Comparison of ENCODE assay signal across 35 cellular contexts in genomic region chr12:55385911-55386310, GRCh38. TPM values are rescaled to one million over a fixed set of nuclear protein-coding genes. Genes with fewer than 3 reads are reported as not detected.
"Had no signal": no experiment of that assay in that cellular context is flagged by ENCODE, and none has a peak within 500 bp of the region (broad histone marks: within the 10 kb centered on the region; RNA-seq: fewer than 3 reads in every experiment).

No MANE protein-coding gene starts in this region.

- H3K4me1 ChIP-seq: esophagus muscularis mucosa, foreskin keratinocyte, heart right ventricle, pancreas, prostate gland, upper lobe of right lung had no signal

- H3K4me3 ChIP-seq: esophagus muscularis mucosa, heart right ventricle, pancreas, prostate gland, skin epidermis, upper lobe of right lung had no signal

- H3K36me3 Mint-ChIP-seq: activated CD4-positive, alpha-beta memory T cell treated with anti-CD3 and anti-CD28 coated beads for 36 hours; activated naive CD4-positive, alpha-beta T cell treated with anti-CD3 and anti-CD28 coated beads, Interleukin-2, amount 10 ng/mL, durations not matched to agents 7 days and 5 days; activated naive CD8-positive, alpha-beta T cell treated with anti-CD3 and anti-CD28 coated beads, Interleukin-2, amount 10 ng/mL, durations not matched to agents 7 days and 5 days; mesothelial cell of epicardium; naive B cell; stimulated activated effector memory CD8-positive, alpha-beta T cell treated with anti-CD3 and anti-CD28 coated beads, Interleukin-12 subunit alpha, Interleukin-12 subunit beta, amount 100 ng/mL, for 72 hours; T-cell had no signal

- H3K27me3 Mint-ChIP-seq: activated CD4-positive, alpha-beta memory T cell treated with anti-CD3 and anti-CD28 coated beads for 36 hours; activated naive CD4-positive, alpha-beta T cell treated with anti-CD3 and anti-CD28 coated beads, Interleukin-2, amount 10 ng/mL, durations not matched to agents 7 days and 5 days had no signal

- DNase-seq: activated CD4-positive, alpha-beta memory T cell treated with anti-CD3 and anti-CD28 coated beads for 36 hours; activated CD4-positive, alpha-beta T cell treated with anti-CD3 and anti-CD28 coated beads, Interleukin-2, amount 10 ng/mL, durations not matched to agents 24 days and 14 days; activated CD8-positive, alpha-beta memory T cell treated with anti-CD3 and anti-CD28 coated beads, Interleukin-2, amount 50 U/mL, for 48 hours; activated gamma-delta T cell; activated naive CD4-positive, alpha-beta T cell treated with anti-CD3 and anti-CD28 coated beads, Interleukin-2, amount 10 ng/mL, durations not matched to agents 7 days and 5 days; activated naive CD8-positive, alpha-beta T cell treated with anti-CD3 and anti-CD28 coated beads, Interleukin-2, amount 10 ng/mL, durations not matched to agents 7 days and 5 days; activated T-cell treated with anti-CD3 and anti-CD28 coated beads, Interleukin-2, amount 50 U/mL, for 24 hours; caudate nucleus; cortex of kidney; foreskin keratinocyte; heart right ventricle; left cardiac atrium; left ventricle myocardium superior; naive B cell; nephron progenitor cell; pancreas; retina; stimulated activated CD4-positive, alpha-beta T cell treated with anti-CD3 and anti-CD28 coated beads, Interleukin-12 subunit alpha, Interleukin-12 subunit beta, amount 100 ng/mL, for 4 hours; stimulated activated CD4-positive, alpha-beta T cell treated with anti-CD3 and anti-CD28 coated beads, Interleukin-4, amount 100 ng/mL, for 24 hours; T-cell; upper lobe of right lung had no signal

- H3K27ac ChIP-seq: esophagus muscularis mucosa, foreskin keratinocyte, heart right ventricle, pancreas, prostate gland, skin epidermis, upper lobe of right lung, VCaP had no signal

- H3K27ac Mint-ChIP-seq: activated CD4-positive, alpha-beta memory T cell treated with anti-CD3 and anti-CD28 coated beads for 36 hours; activated CD4-positive, alpha-beta T cell treated with anti-CD3 and anti-CD28 coated beads, Interleukin-2, amount 10 ng/mL, durations not matched to agents 24 days and 14 days; activated naive CD4-positive, alpha-beta T cell treated with anti-CD3 and anti-CD28 coated beads, Interleukin-2, amount 10 ng/mL, durations not matched to agents 7 days and 5 days; activated naive CD8-positive, alpha-beta T cell treated with anti-CD3 and anti-CD28 coated beads, Interleukin-2, amount 10 ng/mL, durations not matched to agents 7 days and 5 days; activated T-cell treated with anti-CD3 and anti-CD28 coated beads, Interleukin-2, amount 50 U/mL, for 24 hours; mesothelial cell of epicardium; nephron progenitor cell; stimulated activated effector memory CD8-positive, alpha-beta T cell treated with anti-CD3 and anti-CD28 coated beads, Interleukin-12 subunit alpha, Interleukin-12 subunit beta, amount 100 ng/mL, for 72 hours; stimulated activated naive CD8-positive, alpha-beta T cell treated with anti-CD3 and anti-CD28 coated beads, Interleukin-15, Interleukin-2, amounts not matched to agents 100 ng/mL and 50 ng/mL, for 24 hours; T-cell; T-helper 2 cell treated with Interferon-gamma antibody and Interleukin-4, amounts not matched to agents 5 μg/mL and 100 μg/mL, for 36 hours had no signal

- H3K9me3 Mint-ChIP-seq: activated CD4-positive, alpha-beta memory T cell treated with anti-CD3 and anti-CD28 coated beads for 36 hours; activated CD4-positive, alpha-beta T cell treated with anti-CD3 and anti-CD28 coated beads, Interleukin-2, amount 10 ng/mL, durations not matched to agents 24 days and 14 days; activated naive CD4-positive, alpha-beta T cell treated with anti-CD3 and anti-CD28 coated beads, Interleukin-2, amount 10 ng/mL, durations not matched to agents 7 days and 5 days; activated naive CD8-positive, alpha-beta T cell treated with anti-CD3 and anti-CD28 coated beads, Interleukin-2, amount 10 ng/mL, durations not matched to agents 7 days and 5 days; activated T-cell treated with anti-CD3 and anti-CD28 coated beads, Interleukin-2, amount 50 U/mL, for 24 hours; mesothelial cell of epicardium; naive B cell; nephron progenitor cell; stimulated activated effector memory CD8-positive, alpha-beta T cell treated with anti-CD3 and anti-CD28 coated beads, Interleukin-12 subunit alpha, Interleukin-12 subunit beta, amount 100 ng/mL, for 72 hours; stimulated activated naive CD8-positive, alpha-beta T cell treated with anti-CD3 and anti-CD28 coated beads, Interleukin-15, Interleukin-2, amounts not matched to agents 100 ng/mL and 50 ng/mL, for 24 hours; T-cell; T-helper 2 cell treated with Interferon-gamma antibody and Interleukin-4, amounts not matched to agents 5 μg/mL and 100 μg/mL, for 36 hours had no signal

- H3K4me1 Mint-ChIP-seq: activated CD4-positive, alpha-beta T cell treated with anti-CD3 and anti-CD28 coated beads, Interleukin-2, amount 10 ng/mL, durations not matched to agents 24 days and 14 days; activated naive CD4-positive, alpha-beta T cell treated with anti-CD3 and anti-CD28 coated beads, Interleukin-2, amount 10 ng/mL, durations not matched to agents 7 days and 5 days; activated naive CD8-positive, alpha-beta T cell treated with anti-CD3 and anti-CD28 coated beads, Interleukin-2, amount 10 ng/mL, durations not matched to agents 7 days and 5 days; mesothelial cell of epicardium; nephron progenitor cell; stimulated activated effector memory CD8-positive, alpha-beta T cell treated with anti-CD3 and anti-CD28 coated beads, Interleukin-12 subunit alpha, Interleukin-12 subunit beta, amount 100 ng/mL, for 72 hours; T-cell had no signal

- H3K36me3 ChIP-seq: esophagus muscularis mucosa, heart right ventricle, pancreas, prostate gland, upper lobe of right lung had no signal

- H3K27me3 ChIP-seq: esophagus muscularis mucosa, foreskin keratinocyte, heart right ventricle, pancreas, upper lobe of right lung had no signal

- H3K4me3 Mint-ChIP-seq: activated CD4-positive, alpha-beta memory T cell treated with anti-CD3 and anti-CD28 coated beads for 36 hours; activated CD4-positive, alpha-beta T cell treated with anti-CD3 and anti-CD28 coated beads, Interleukin-2, amount 10 ng/mL, durations not matched to agents 24 days and 14 days; activated naive CD4-positive, alpha-beta T cell treated with anti-CD3 and anti-CD28 coated beads, Interleukin-2, amount 10 ng/mL, durations not matched to agents 7 days and 5 days; activated naive CD8-positive, alpha-beta T cell treated with anti-CD3 and anti-CD28 coated beads, Interleukin-2, amount 10 ng/mL, durations not matched to agents 7 days and 5 days; activated T-cell treated with anti-CD3 and anti-CD28 coated beads, Interleukin-2, amount 50 U/mL, for 24 hours; mesothelial cell of epicardium; naive B cell; nephron progenitor cell; stimulated activated effector memory CD8-positive, alpha-beta T cell treated with anti-CD3 and anti-CD28 coated beads, Interleukin-12 subunit alpha, Interleukin-12 subunit beta, amount 100 ng/mL, for 72 hours; stimulated activated naive CD8-positive, alpha-beta T cell treated with anti-CD3 and anti-CD28 coated beads, Interleukin-15, Interleukin-2, amounts not matched to agents 100 ng/mL and 50 ng/mL, for 24 hours; T-cell; T-helper 2 cell treated with Interferon-gamma antibody and Interleukin-4, amounts not matched to agents 5 μg/mL and 100 μg/mL, for 36 hours had no signal

- H3K9me3 ChIP-seq: esophagus muscularis mucosa, heart right ventricle, pancreas, prostate gland, upper lobe of right lung had no signal

RNA-seq across cellular contexts. Expression of gene OR6C65, which starts 14.4 kb away (rescaled TPM):
- total RNA-seq: activated CD4-positive, alpha-beta memory T cell treated with anti-CD3 and anti-CD28 coated beads for 36 hours; activated CD4-positive, alpha-beta T cell treated with anti-CD3 and anti-CD28 coated beads, Interleukin-2, amount 10 ng/mL, durations not matched to agents 24 days and 14 days; activated naive CD8-positive, alpha-beta T cell treated with anti-CD3 and anti-CD28 coated beads, Interleukin-2, amount 10 ng/mL, durations not matched to agents 7 days and 5 days; astrocyte; chondrocyte; esophagus muscularis mucosa; foreskin keratinocyte; glomerular endothelial cell; heart right ventricle; left cardiac atrium; left ventricle myocardium superior; lung microvascular endothelial cell; mesothelial cell of epicardium; pancreas; prostate gland; sciatic nerve; subcutaneous adipose tissue; T-cell; upper lobe of right lung had no signal

RNA-seq across cellular contexts. Expression of gene OR6C75, which starts 23.1 kb away (rescaled TPM):
- total RNA-seq: activated CD4-positive, alpha-beta memory T cell treated with anti-CD3 and anti-CD28 coated beads for 36 hours; activated CD4-positive, alpha-beta T cell treated with anti-CD3 and anti-CD28 coated beads, Interleukin-2, amount 10 ng/mL, durations not matched to agents 24 days and 14 days; activated naive CD8-positive, alpha-beta T cell treated with anti-CD3 and anti-CD28 coated beads, Interleukin-2, amount 10 ng/mL, durations not matched to agents 7 days and 5 days; astrocyte; chondrocyte; esophagus muscularis mucosa; foreskin keratinocyte; glomerular endothelial cell; heart right ventricle; left cardiac atrium; left ventricle myocardium superior; lung microvascular endothelial cell; mesothelial cell of epicardium; pancreas; prostate gland; sciatic nerve; subcutaneous adipose tissue; T-cell; upper lobe of right lung had no signal

RNA-seq across cellular contexts. Expression of gene OR6C76, which starts 40.1 kb away (rescaled TPM):
- total RNA-seq: activated CD4-positive, alpha-beta memory T cell treated with anti-CD3 and anti-CD28 coated beads for 36 hours; activated CD4-positive, alpha-beta T cell treated with anti-CD3 and anti-CD28 coated beads, Interleukin-2, amount 10 ng/mL, durations not matched to agents 24 days and 14 days; activated naive CD8-positive, alpha-beta T cell treated with anti-CD3 and anti-CD28 coated beads, Interleukin-2, amount 10 ng/mL, durations not matched to agents 7 days and 5 days; astrocyte; chondrocyte; esophagus muscularis mucosa; foreskin keratinocyte; glomerular endothelial cell; heart right ventricle; left cardiac atrium; left ventricle myocardium superior; lung microvascular endothelial cell; mesothelial cell of epicardium; pancreas; prostate gland; sciatic nerve; subcutaneous adipose tissue; T-cell; upper lobe of right lung had no signal

RNA-seq across cellular contexts. Expression of gene OR6C3, which starts 55.4 kb away (rescaled TPM):
- total RNA-seq: activated CD4-positive, alpha-beta memory T cell treated with anti-CD3 and anti-CD28 coated beads for 36 hours; activated CD4-positive, alpha-beta T cell treated with anti-CD3 and anti-CD28 coated beads, Interleukin-2, amount 10 ng/mL, durations not matched to agents 24 days and 14 days; activated naive CD8-positive, alpha-beta T cell treated with anti-CD3 and anti-CD28 coated beads, Interleukin-2, amount 10 ng/mL, durations not matched to agents 7 days and 5 days; astrocyte; chondrocyte; esophagus muscularis mucosa; foreskin keratinocyte; glomerular endothelial cell; heart right ventricle; left cardiac atrium; left ventricle myocardium superior; lung microvascular endothelial cell; mesothelial cell of epicardium; pancreas; prostate gland; sciatic nerve; subcutaneous adipose tissue; T-cell; upper lobe of right lung had no signal

RNA-seq across cellular contexts. Expression of gene OR6C2, which starts 58.0 kb away (rescaled TPM):
- total RNA-seq: activated CD4-positive, alpha-beta memory T cell treated with anti-CD3 and anti-CD28 coated beads for 36 hours; activated CD4-positive, alpha-beta T cell treated with anti-CD3 and anti-CD28 coated beads, Interleukin-2, amount 10 ng/mL, durations not matched to agents 24 days and 14 days; activated naive CD8-positive, alpha-beta T cell treated with anti-CD3 and anti-CD28 coated beads, Interleukin-2, amount 10 ng/mL, durations not matched to agents 7 days and 5 days; astrocyte; chondrocyte; esophagus muscularis mucosa; foreskin keratinocyte; glomerular endothelial cell; heart right ventricle; left cardiac atrium; left ventricle myocardium superior; lung microvascular endothelial cell; mesothelial cell of epicardium; pancreas; prostate gland; sciatic nerve; subcutaneous adipose tissue; T-cell; upper lobe of right lung had no signal
